2 cellular contexts compared by ENCODE assay signal in genomic region chr9:105661011-105661410, GRCh38.
TF ChIP-seq lines count a peak whose summit lies in the region.

No MANE protein-coding gene starts in this region.

TF ChIP-seq in GM23338, 12 proteins besides CTCF, POLR2A, EP300 and RAD21:
- no peak for TF ChIP-seq JUNB (IDR thresholded peaks at IDR 0.05; ENCODE audit: unreplicated experiment)
- TF ChIP-seq ZNF114 (CRISPR knock-in tag; IDR thresholded peaks at IDR 0.05) = no peak
- TF ChIP-seq EZH2 (IDR thresholded peaks at IDR 0.05; ENCODE audit: low read depth, unreplicated experiment) = no peak
- TF ChIP-seq POLR2AphosphoS5 (IDR thresholded peaks at IDR 0.05; ENCODE audit: low read depth) = no peak
- no peak for TF ChIP-seq ETS1 (IDR thresholded peaks at IDR 0.05)
- TF ChIP-seq ZNF462 (CRISPR knock-in tag; IDR thresholded peaks at IDR 0.05) = no peak
- no peak for TF ChIP-seq ZNF331 (CRISPR knock-in tag; IDR thresholded peaks at IDR 0.05; ENCODE audit: low read depth)
- no peak for TF ChIP-seq NANOG (IDR thresholded peaks at IDR 0.05; ENCODE audit: borderline replicate concordance)
- TF ChIP-seq STAT1 (IDR thresholded peaks at IDR 0.05; ENCODE audit: unreplicated experiment) = no peak
- TF ChIP-seq REST (IDR thresholded peaks at IDR 0.05; ENCODE audit: unreplicated experiment) = no peak
- no peak for TF ChIP-seq CREB1 (CRISPR knock-in tag; IDR thresholded peaks at IDR 0.05; ENCODE audit: low read depth)
- no peak for TF ChIP-seq EZH2phosphoT487 (IDR thresholded peaks at IDR 0.05; ENCODE audit: unreplicated experiment)

TF ChIP-seq in H1, 55 proteins besides CTCF, POLR2A, EP300 and RAD21:
- TF ChIP-seq KDM4A (IDR thresholded peaks at IDR 0.05; ENCODE audit: low read depth, low read length, severe bottlenecking) (no peak), TBP (IDR thresholded peaks at IDR 0.05; ENCODE audit: low read depth, low read length) (no peak), RNF2 (IDR thresholded peaks at IDR 0.05; ENCODE audit: borderline replicate concordance, low read depth, low read length, missing control alignments, poor library complexity, severe bottlenecking) (no peak), POLR2AphosphoS5 (IDR thresholded peaks at IDR 0.05; ENCODE audit: low read depth, low read length) (no peak), ASH2L (IDR thresholded peaks at IDR 0.05; ENCODE audit: low read length) (no peak), EZH2 (IDR thresholded peaks at IDR 0.05; ENCODE audit: low read depth, low read length, severe bottlenecking) (no peak), GTF2F1 (IDR thresholded peaks at IDR 0.05; ENCODE audit: borderline replicate concordance, low read depth, low read length) (no peak), ATF2 (IDR thresholded peaks at IDR 0.05; ENCODE audit: low read length) (no peak), CTBP2 (IDR thresholded peaks at IDR 0.05; ENCODE audit: borderline replicate concordance, insufficient read depth, insufficient read length, low read length) (no peak), CHD2 (IDR thresholded peaks at IDR 0.05; ENCODE audit: low read length) (no peak), SIN3A (conservative IDR thresholded peaks at IDR 0.05 in 1 of 2, IDR thresholded peaks at IDR 0.05 in 1 of 2; ENCODE audit: low read depth in 1 of 2, low read length in 2 of 2) (no peak), SRF (IDR thresholded peaks at IDR 0.05; ENCODE audit: low read depth, low read length) (no peak), CREB1 (IDR thresholded peaks at IDR 0.05) (no peak), RXRA (IDR thresholded peaks at IDR 0.05; ENCODE audit: insufficient read depth, low read depth, low read length) (no peak), CHD1 (IDR thresholded peaks at IDR 0.05; ENCODE audit: low read depth, low read length) (no peak), BCL11A (IDR thresholded peaks at IDR 0.05; ENCODE audit: low read depth in 2 of 2, low read length in 2 of 2) (no peak)
